Comparison of ENCODE assay signal across 1 cellular context in the genomic region with DNA sequence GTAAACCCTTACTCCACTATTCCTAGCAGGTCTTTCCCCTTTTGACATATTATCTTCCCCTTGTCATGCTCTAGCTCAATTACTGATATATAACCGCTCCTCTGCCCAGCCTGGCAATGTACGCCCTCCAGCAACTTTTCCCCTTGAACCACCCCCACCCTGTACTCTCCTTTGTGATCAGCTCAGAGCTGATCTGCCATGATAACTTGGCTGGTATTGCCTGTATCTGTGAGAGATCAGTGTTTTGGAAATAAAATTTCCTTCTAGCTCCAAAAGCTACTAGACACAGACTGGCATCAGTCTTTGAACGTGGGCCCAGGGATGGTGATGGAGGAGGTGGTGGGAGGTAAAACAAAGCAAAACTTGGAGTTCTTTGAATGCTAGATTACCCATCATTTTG.
TF ChIP-seq lines count a peak whose summit lies in the region.

No MANE protein-coding gene starts in this region.

TF ChIP-seq in SK-N-SH treated with all-trans-retinoic acid at 6 μM for 48 hours, 23 proteins besides CTCF, POLR2A, EP300 and RAD21 (continued from another document):
- TF ChIP-seq, protein P1, sequence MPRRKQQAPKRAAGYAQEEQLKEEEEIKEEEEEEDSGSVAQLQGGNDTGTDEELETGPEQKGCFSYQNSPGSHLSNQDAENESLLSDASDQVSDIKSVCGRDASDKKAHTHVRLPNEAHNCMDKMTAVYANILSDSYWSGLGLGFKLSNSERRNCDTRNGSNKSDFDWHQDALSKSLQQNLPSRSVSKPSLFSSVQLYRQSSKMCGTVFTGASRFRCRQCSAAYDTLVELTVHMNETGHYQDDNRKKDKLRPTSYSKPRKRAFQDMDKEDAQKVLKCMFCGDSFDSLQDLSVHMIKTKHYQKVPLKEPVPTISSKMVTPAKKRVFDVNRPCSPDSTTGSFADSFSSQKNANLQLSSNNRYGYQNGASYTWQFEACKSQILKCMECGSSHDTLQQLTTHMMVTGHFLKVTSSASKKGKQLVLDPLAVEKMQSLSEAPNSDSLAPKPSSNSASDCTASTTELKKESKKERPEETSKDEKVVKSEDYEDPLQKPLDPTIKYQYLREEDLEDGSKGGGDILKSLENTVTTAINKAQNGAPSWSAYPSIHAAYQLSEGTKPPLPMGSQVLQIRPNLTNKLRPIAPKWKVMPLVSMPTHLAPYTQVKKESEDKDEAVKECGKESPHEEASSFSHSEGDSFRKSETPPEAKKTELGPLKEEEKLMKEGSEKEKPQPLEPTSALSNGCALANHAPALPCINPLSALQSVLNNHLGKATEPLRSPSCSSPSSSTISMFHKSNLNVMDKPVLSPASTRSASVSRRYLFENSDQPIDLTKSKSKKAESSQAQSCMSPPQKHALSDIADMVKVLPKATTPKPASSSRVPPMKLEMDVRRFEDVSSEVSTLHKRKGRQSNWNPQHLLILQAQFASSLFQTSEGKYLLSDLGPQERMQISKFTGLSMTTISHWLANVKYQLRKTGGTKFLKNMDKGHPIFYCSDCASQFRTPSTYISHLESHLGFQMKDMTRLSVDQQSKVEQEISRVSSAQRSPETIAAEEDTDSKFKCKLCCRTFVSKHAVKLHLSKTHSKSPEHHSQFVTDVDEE (CRISPR knock-in tag; IDR thresholded peaks at IDR 0.05) = no peak
- TF ChIP-seq ZFP3 (CRISPR knock-in tag; IDR thresholded peaks at IDR 0.05) (no peak), ESRRG (CRISPR knock-in tag; IDR thresholded peaks at IDR 0.05) (no peak), BACH2 (CRISPR knock-in tag; IDR thresholded peaks at IDR 0.05; ENCODE audit: borderline replicate concordance) (no peak), ARNTL (CRISPR knock-in tag; IDR thresholded peaks at IDR 0.05; ENCODE audit: borderline replicate concordance, low read depth) (no peak), PPARA (CRISPR knock-in tag; IDR thresholded peaks at IDR 0.05; ENCODE audit: borderline replicate concordance) (no peak), RARB (CRISPR knock-in tag; IDR thresholded peaks at IDR 0.05) (no peak)
- TF ChIP-seq, protein P2, sequence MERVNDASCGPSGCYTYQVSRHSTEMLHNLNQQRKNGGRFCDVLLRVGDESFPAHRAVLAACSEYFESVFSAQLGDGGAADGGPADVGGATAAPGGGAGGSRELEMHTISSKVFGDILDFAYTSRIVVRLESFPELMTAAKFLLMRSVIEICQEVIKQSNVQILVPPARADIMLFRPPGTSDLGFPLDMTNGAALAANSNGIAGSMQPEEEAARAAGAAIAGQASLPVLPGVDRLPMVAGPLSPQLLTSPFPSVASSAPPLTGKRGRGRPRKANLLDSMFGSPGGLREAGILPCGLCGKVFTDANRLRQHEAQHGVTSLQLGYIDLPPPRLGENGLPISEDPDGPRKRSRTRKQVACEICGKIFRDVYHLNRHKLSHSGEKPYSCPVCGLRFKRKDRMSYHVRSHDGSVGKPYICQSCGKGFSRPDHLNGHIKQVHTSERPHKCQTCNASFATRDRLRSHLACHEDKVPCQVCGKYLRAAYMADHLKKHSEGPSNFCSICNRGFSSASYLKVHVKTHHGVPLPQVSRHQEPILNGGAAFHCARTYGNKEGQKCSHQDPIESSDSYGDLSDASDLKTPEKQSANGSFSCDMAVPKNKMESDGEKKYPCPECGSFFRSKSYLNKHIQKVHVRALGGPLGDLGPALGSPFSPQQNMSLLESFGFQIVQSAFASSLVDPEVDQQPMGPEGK (CRISPR knock-in tag; IDR thresholded peaks at IDR 0.05; ENCODE audit: borderline replicate concordance) = no peak
